26 cellular contexts compared by ENCODE assay signal in the genomic region with DNA sequence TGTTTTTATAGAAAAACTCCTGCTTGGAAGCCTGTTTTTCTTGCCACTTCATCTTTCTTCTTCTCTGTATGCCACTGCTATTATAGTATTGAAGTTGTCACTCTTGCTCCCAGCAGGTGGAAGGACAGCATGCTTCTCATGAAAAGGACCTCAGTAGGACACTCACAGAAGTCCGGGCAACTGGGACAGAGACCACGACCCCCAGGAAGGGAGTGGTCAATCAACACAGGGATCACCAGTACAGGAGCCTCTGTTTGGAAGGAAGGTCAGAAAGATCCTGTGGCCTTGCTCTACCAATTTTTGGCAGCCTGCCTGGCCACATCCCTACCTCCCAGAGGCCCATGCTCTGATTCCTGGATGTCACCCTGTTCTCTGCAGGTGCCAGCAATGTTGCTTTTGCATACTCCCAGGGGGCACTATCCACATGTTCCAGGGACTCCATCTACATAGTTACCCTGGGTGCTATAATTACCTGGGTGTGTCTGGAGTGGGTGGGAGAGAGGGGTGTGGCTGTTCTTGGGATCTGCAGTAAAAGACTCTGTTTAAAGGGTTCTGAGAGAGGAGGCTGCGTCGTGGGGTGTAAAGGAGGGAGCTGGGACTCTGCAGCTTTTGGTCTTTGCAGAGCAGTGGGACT. TPM values are rescaled to one million over a fixed set of nuclear protein-coding genes. Genes with fewer than 3 reads are reported as not detected.
A peak's percentile ranks its signal among the peaks of the same experiment; 100 is the strongest.
DNase-seq lines count a peak whose midpoint lies in the region; ATAC-seq, FAIRE-seq and TF ChIP-seq lines count a peak whose summit lies in the region.
"Had no signal": no experiment of that assay in that cellular context is flagged by ENCODE, and none has a peak within 500 bp of the region (broad histone marks: within the 10 kb centered on the region; RNA-seq: fewer than 3 reads in every experiment).

No MANE protein-coding gene starts in this region.

- no peak for TF ChIP-seq RAD21 in H1 (IDR thresholded peaks at IDR 0.05 in 1 of 2, conservative IDR thresholded peaks at IDR 0.05 in 1 of 2; ENCODE audit: low read depth in 2 of 2, low read length in 2 of 2)

- peak overlapping the region; percentile 32; the same call in 1 of the 2 replicates for H2BK20ac ChIP-seq in H1 (ENCODE audit: low read length)

- no peaks in the 10 kb centered on the region for H3K79me1 ChIP-seq in H1 (ENCODE audit: low read depth, low read length)

- H3K27me3 ChIP-seq in right atrium auricular region (no peaks in the 10 kb centered on the region), H1 (replicated peaks in 1 of 4; ENCODE audit: control insufficient read depth in 3 of 4, extremely low read depth in 1 of 4, insufficient read depth in 3 of 4, low read length in 3 of 4) (no peaks in the 10 kb centered on the region), testis (no peaks in the 10 kb centered on the region)
- H3K27me3 ChIP-seq: tibial nerve had no signal

- TF ChIP-seq EP300 in H1 (IDR thresholded peaks at IDR 0.05; ENCODE audit: borderline replicate concordance in 1 of 2, low read depth in 2 of 2, low read length in 2 of 2), result no peak

- no peak overlapping the region for H3K4me3 ChIP-seq in right atrium auricular region
- no peak overlapping the region for H3K4me3 ChIP-seq in H1 (ENCODE audit: extremely low read depth in 1 of 4, insufficient read depth in 2 of 4, low read depth in 3 of 4, low read length in 4 of 4)
- no peak overlapping the region for H3K4me3 ChIP-seq in testis
- H3K4me3 ChIP-seq: GM23338, tibial nerve had no signal

- no peak overlapping the region for H4K91ac ChIP-seq in H1 (replicated peaks; ENCODE audit: insufficient read length, low read length)

- H2BK5ac ChIP-seq in H1 (ENCODE audit: low read depth, low read length), result no peak overlapping the region

- H2BK12ac ChIP-seq in H1 (ENCODE audit: low read depth, low read length), result peak overlapping the region; percentile 0; the same call in 1 of the 2 replicates

- H3K9me3 ChIP-seq in right atrium auricular region (no peaks in the 10 kb centered on the region), H1 (ENCODE audit: insufficient read depth in 2 of 2, low read depth in 1 of 2, low read length in 1 of 2) (no peaks in the 10 kb centered on the region), testis (no peaks in the 10 kb centered on the region)
- H3K9me3 ChIP-seq: SK-N-SH, tibial nerve had no signal

- H3K23me2 ChIP-seq in H1 (ENCODE audit: low read depth, low read length), result no peaks in the 10 kb centered on the region

- no peak overlapping the region for H4K8ac ChIP-seq in H1 (ENCODE audit: extremely low read depth, insufficient read depth, low read length)

- no peak overlapping the region for H3K56ac ChIP-seq in H1 (replicated peaks; ENCODE audit: insufficient read length, low read depth, low read length)

- no peak overlapping the region for H3K4me2 ChIP-seq in H1 (ENCODE audit: insufficient read depth in 1 of 2, low read depth in 2 of 2, low read length in 2 of 2)
- H3K4me2 ChIP-seq: GM23338, SK-N-SH had no signal

- no peak overlapping the region for H3K27ac ChIP-seq in right atrium auricular region
- H3K27ac ChIP-seq in H1 (ENCODE audit: low read depth, low read length), result no peak overlapping the region
- no peak overlapping the region for H3K27ac ChIP-seq in testis
- H3K27ac ChIP-seq: HL-60, RWPE1, tibial nerve had no signal

- H4K5ac ChIP-seq in H1 (ENCODE audit: insufficient read length, low read depth, low read length), result no peak overlapping the region

- no peaks in the 10 kb centered on the region for H4K20me1 ChIP-seq in H1 (replicated peaks in 1 of 2; ENCODE audit: control insufficient read depth in 1 of 2, insufficient read depth in 2 of 2, low read length in 2 of 2)

- no peaks in the 10 kb centered on the region for H3K79me2 ChIP-seq in H1 (ENCODE audit: control insufficient read depth in 1 of 2, insufficient read depth in 2 of 2, low read length in 2 of 2)

- H3K14ac ChIP-seq in H1 (ENCODE audit: insufficient read length), result no peak overlapping the region

- H2AK5ac ChIP-seq in H1 (ENCODE audit: low read depth, low read length), result no peak overlapping the region

- 81% methylated on average over 4 of the region's 4 CpGs; no CpG with 5 or more reads in 1 of the 2 experiments for WGBS in H1 (ENCODE audit: extremely low coverage in 1 of 2, insufficient coverage in 1 of 2, insufficient read length in 1 of 2, insufficient replicate concordance in 2 of 2, low coverage in 1 of 2, low lambda C conversion rate in 2 of 2, missing lambda C conversion rate in 1 of 2), 2 experiments
- WGBS in testis, 2 donors, result 33 to 52% methylated on average over 4 of the region's 4 CpGs

- POLR2A ChIA-PET in H1 (lab: Charles Lee; ENCODE audit: partially characterized antibody), result interaction anchor here (2.0 to 2.2 kb wide), 2 partner anchors 9 to 14 kb away, joined by 8 to 11 read pairs; a partner anchor contains a TSS

- TF ChIP-seq CTCF in right atrium auricular region (IDR thresholded peaks at IDR 0.05) (no peak), H1 (IDR thresholded peaks at IDR 0.05; ENCODE audit: control extremely low read depth in 1 of 3, insufficient read depth in 1 of 3, low read depth in 1 of 3, low read length in 3 of 3) (no peak), testis (IDR thresholded peaks at IDR 0.05) (no peak)

- H3K4ac ChIP-seq in H1 (replicated peaks; ENCODE audit: insufficient read length, low read depth, low read length), result no peak overlapping the region

- peak; percentile 7 for DNase-seq in NCI-H1105 treated with DMSO at 0.1 percent for 48 hours (lab: John Stamatoyannopoulos, UW)
- no peak for DNase-seq in NCI-H1105 (lab: John Stamatoyannopoulos, UW)
- DNase-seq in right atrium auricular region (ENCODE audit: low spot score), result peak; percentile 38
- no peak for DNase-seq in Right ventricle myocardium inferior (ENCODE audit: missing footprints)
- DNase-seq in H1 (ENCODE audit: low read depth in 1 of 2, low spot score in 2 of 2), result no peak
- DNase-seq in testis, result peak; percentile 52
- no peak for DNase-seq in activated CD4-positive, alpha-beta T cell treated with anti-CD3 and anti-CD28 coated beads, Interleukin-2, amount 50 U/mL, for 1 hour
- no peak for DNase-seq in dedifferentiated amniotic fluid mesenchymal stem cell (ENCODE audit: extremely low spot score)
- DNase-seq: 8988T; activated CD4-positive, alpha-beta T cell treated with anti-CD3 and anti-CD28 coated beads for 1 hour; activated CD8-positive, alpha-beta T cell treated with anti-CD3 and anti-CD28 coated beads, Interleukin-2, amount 10 ng/mL, durations not matched to agents 7 days and 5 days; activated effector memory CD4-positive, alpha-beta T cell treated with Interleukin-2 at 50 U/mL for 16 hours; cerebellar nuclear complex; Karpas-422; MV-4-11; NCI-H1930; NCI-H524 treated with DMSO at 0.1 percent for 48 hours; SK-N-SH; T-helper 2 cell had no signal

- H3K36me3 ChIP-seq in right atrium auricular region, result no peaks in the 10 kb centered on the region
- H3K36me3 ChIP-seq in H1 (ENCODE audit: control insufficient read depth in 2 of 4, insufficient read depth in 4 of 4, low read length in 3 of 4), result no peaks in the 10 kb centered on the region
- H3K36me3 ChIP-seq in testis (ENCODE audit: low read depth, missing control alignments), result no peaks in the 10 kb centered on the region
- H3K36me3 ChIP-seq: tibial nerve had no signal

- TF ChIP-seq POLR2A in H1 (IDR thresholded peaks at IDR 0.05; ENCODE audit: control extremely low read depth in 1 of 2, low read depth in 2 of 2, low read length in 2 of 2) (no peak), testis (IDR thresholded peaks at IDR 0.05) (no peak)

- no peak overlapping the region for H2BK120ac ChIP-seq in H1 (replicated peaks; ENCODE audit: low read depth, low read length)

- CTCF ChIA-PET in H1 (lab: Charles Lee; ENCODE audit: partially characterized antibody), result interaction anchor here (0.6 to 4.3 kb wide), 8 partner anchors 13 to 1273 kb away, joined by 3 to 35 read pairs (median 5); a partner anchor contains a TSS

- no peak overlapping the region for H3K23ac ChIP-seq in H1 (ENCODE audit: insufficient read length)

- H2AFZ ChIP-seq in H1 (ENCODE audit: low read length), result peak overlapping the region; percentile 7; the same call in 1 of the 2 replicates
- H2AFZ ChIP-seq: GM23338 had no signal

- H2BK15ac ChIP-seq in H1 (ENCODE audit: low read length), result no peak overlapping the region

- intact Hi-C loops in Right ventricle myocardium inferior (cut with DNase I), result loop anchor here (5.0 to 10.0 kb wide), 3 partner anchors 106 to 321 kb away; no protein-coding TSS in a partner anchor
- intact Hi-C loops in testis (cut with DNase I; ENCODE audit: low total_unique reads), result loop anchor here (5.0 kb wide), 1 partner anchor 131 kb away; no protein-coding TSS in a partner anchor

- H3K4me1 ChIP-seq in right atrium auricular region (peaks cover 0 to 5% of the 10 kb centered on the region in 2 donors), H1 (replicated peaks in 1 of 4; ENCODE audit: control insufficient read depth in 3 of 4, insufficient read depth in 4 of 4, low read length in 3 of 4) (peaks cover 0 to 10% (median 5%) of the 10 kb centered on the region in 4 experiments; a peak in 5 of 7 replicates), testis (no peaks in the 10 kb centered on the region)

- FAIRE-seq in H1 (lab: Jason Lieb, UNC), result no peak
- FAIRE-seq: GM12892, keratinocyte had no signal

- ATAC-seq in Right ventricle myocardium inferior, result no peak
- ATAC-seq: activated CD8-positive, alpha-beta T cell treated with anti-CD3 and anti-CD28 coated beads, Interleukin-2, amount 10 ng/mL, durations not matched to agents 7 days and 5 days; GM23338; naive thymus-derived CD4-positive, alpha-beta T cell had no signal

- no peak overlapping the region for H3K18ac ChIP-seq in H1 (ENCODE audit: extremely low read depth, low read length)

- no peak overlapping the region for H3K9ac ChIP-seq in H1 (replicated peaks in 1 of 4; ENCODE audit: extremely low read depth in 1 of 4, low read depth in 3 of 4, low read length in 3 of 4)
- H3K9ac ChIP-seq: SK-N-SH had no signal

RNA-seq across cellular contexts. Expression of a gene that starts 13.7 kb away (rescaled TPM):
- total RNA-seq in right atrium auricular region (10 to 100 TPM; 14.4 to 16.5 TPM), Right ventricle myocardium inferior (16.4 TPM), testis (10 to 100 TPM; 38.4 to 40.0 TPM)
- 24.9 and 27.0 TPM in 2 replicates for total RNA-seq in H1 (2021; fragmentation: NEBNext Ultra II Directional; extraction: Animal tissue kit (Norgen Biotek cat#: 25700))
- polyA plus RNA-seq in H1 (2011; rRNA removed) (9.3 and 13.3 TPM in 2 replicates), testis (ENCODE audit: insufficient read depth, low read depth, low replicate concordance) (36.0 TPM)
- 13.2 TPM for polyA plus RNA-seq in H1 (2011; cell fraction: cytosol; rRNA removed)
- polyA plus RNA-seq in H1 (2011; cell fraction: nucleus; rRNA removed), result 16.9 TPM
- 12.8 to 20.5 TPM (median 13.6 TPM) in 4 replicates for polyA plus RNA-seq in H1 (2012, experiment 1 of 2)
- 1.1 TPM for polyA plus RNA-seq in H1 (2012, experiment 2 of 2)
- 9.5 TPM for polyA plus RNA-seq in H1 (2013, experiment 1 of 2)
- polyA plus RNA-seq in H1 (2013, experiment 2 of 2), result 8.2 TPM
- 51.6 and 69.1 TPM in 2 replicates for polyA minus RNA-seq in H1 (2011; rRNA and poly(A)+ RNA removed)
- polyA minus RNA-seq in H1 (2011; cell fraction: cytosol; rRNA and poly(A)+ RNA removed), result 30.7 TPM
- polyA minus RNA-seq in H1 (2011; cell fraction: nucleus; rRNA and poly(A)+ RNA removed), result 55.9 TPM

RNA-seq across cellular contexts. Expression of a gene that starts 17.8 kb away (rescaled TPM):
- total RNA-seq in right atrium auricular region (10 to 100 TPM; 10.3 to 13.5 TPM), Right ventricle myocardium inferior (10.5 TPM), testis (100 to 1,000 TPM; 148 to 160 TPM)
- total RNA-seq in H1 (2021; fragmentation: NEBNext Ultra II Directional; extraction: Animal tissue kit (Norgen Biotek cat#: 25700)), result 87.9 and 98.7 TPM in 2 replicates
- polyA plus RNA-seq in H1 (2011; rRNA removed) (27.7 and 35.8 TPM in 2 replicates), testis (ENCODE audit: insufficient read depth, low read depth, low replicate concordance) (78.6 TPM)
- 40.8 TPM for polyA plus RNA-seq in H1 (2011; cell fraction: cytosol; rRNA removed)
- polyA plus RNA-seq in H1 (2011; cell fraction: nucleus; rRNA removed), result 54.5 TPM
- polyA plus RNA-seq in H1 (2012, experiment 1 of 2), result 58.8 to 68.1 TPM (median 63.4 TPM) in 4 replicates
- 20.2 TPM for polyA plus RNA-seq in H1 (2012, experiment 2 of 2)
- 59.6 TPM for polyA plus RNA-seq in H1 (2013, experiment 1 of 2)
- 59.8 TPM for polyA plus RNA-seq in H1 (2013, experiment 2 of 2)
- 49.4 and 63.8 TPM in 2 replicates for polyA minus RNA-seq in H1 (2011; rRNA and poly(A)+ RNA removed)
- 59.7 TPM for polyA minus RNA-seq in H1 (2011; cell fraction: cytosol; rRNA and poly(A)+ RNA removed)
- polyA minus RNA-seq in H1 (2011; cell fraction: nucleus; rRNA and poly(A)+ RNA removed), result 190 TPM

Comparison
In these comparisons a context has a peak if more than half of its experiments do, and no peak if none do; other contexts are left out.
1. DNase-seq: peak in NCI-H1105 treated with DMSO at 0.1 percent for 48 hours (single experiment), right atrium auricular region (single experiment) and testis (single experiment); none in NCI-H1105 (single experiment), Right ventricle myocardium inferior (single experiment), H1 (0 of 2), activated CD4-positive, alpha-beta T cell treated with anti-CD3 and anti-CD28 coated beads, Interleukin-2, amount 50 U/mL, for 1 hour (single experiment) and dedifferentiated amniotic fluid mesenchymal stem cell (single experiment).